ENCODE assay signal across 9 cellular contexts in the genomic region with DNA sequence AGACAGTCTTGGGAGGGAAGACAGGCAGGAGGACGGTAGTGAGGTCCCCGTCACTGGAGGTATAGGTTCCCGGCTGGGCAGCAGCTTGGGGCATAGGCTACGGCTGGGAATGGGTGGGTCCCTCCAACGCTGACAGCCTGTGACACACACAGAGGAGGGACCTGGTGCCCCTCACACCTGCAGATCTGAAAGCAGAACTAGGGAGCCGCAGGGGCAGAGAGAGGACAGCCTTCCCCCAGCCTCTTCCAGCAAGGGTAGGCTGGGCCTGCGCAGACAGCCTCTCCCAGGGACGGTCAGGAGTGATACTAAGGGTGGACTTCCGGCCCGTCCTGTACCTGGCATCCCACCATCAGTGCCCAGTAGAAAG. TPM values are rescaled to one million over a fixed set of nuclear protein-coding genes. Genes with fewer than 3 reads are reported as not detected.
DNase-seq lines count a peak whose midpoint lies in the region; ATAC-seq and TF ChIP-seq lines count a peak whose summit lies in the region.
"Had no signal": no experiment of that assay in that cellular context is flagged by ENCODE, and none has a peak within 500 bp of the region (broad histone marks: within the 10 kb centered on the region; RNA-seq: fewer than 3 reads in every experiment).

No MANE protein-coding gene starts in this region.

- CTCF ChIA-PET in CD4-positive, alpha-beta memory T cell (lab: Charles Lee; ENCODE audit: partially characterized antibody) = interaction anchor here (0.6 to 6.4 kb wide), 38 partner anchors 9 to 214 kb away, joined by 3 to 138 read pairs (median 6); partner anchors contain the start of gene ATP2A3
- CTCF ChIA-PET in IMR-90 (lab: Yijun Ruan, JAX) = interaction anchor here (0.6 to 2.2 kb wide), 22 partner anchors 9 to 674 kb away, joined by 3 to 12 read pairs (median 4); partner anchors contain the start of gene NCBP3
- CTCF ChIA-PET in activated naive CD4-positive, alpha-beta T cell treated with anti-CD3 and anti-CD28 coated beads for 36 hours (lab: Charles Lee) = interaction anchor here (0.6 to 4.6 kb wide), 37 partner anchors 8 to 568 kb away, joined by 3 to 46 read pairs (median 6); partner anchors contain the start of genes ATP2A3, CAMKK1 and NCBP3

- no peak overlapping the region for H3K18ac ChIP-seq in IMR-90 (ENCODE audit: low read depth, low read length)

- H4K5ac ChIP-seq in IMR-90 (ENCODE audit: low read depth, low read length) = no peak overlapping the region

- no TSS peak for BruUV-seq in IMR-90 (replicated peaks; lab: Mats Ljungman, UMichigan)

- H3K9me1 ChIP-seq in IMR-90 (ENCODE audit: insufficient read depth, low read length) = no peaks in the 10 kb centered on the region

- H3K56ac ChIP-seq in IMR-90 (ENCODE audit: extremely low read depth, insufficient read depth, low read length) = no peak overlapping the region

- H3K9ac ChIP-seq in IMR-90 (ENCODE audit: low read depth, low read length) = no peak overlapping the region

- no peak overlapping the region for H2AK5ac ChIP-seq in IMR-90 (ENCODE audit: low read depth, low read length)

- 0 out of 4 replicates have a peak overlapping the region, but pooled peaks of 1 of the 2 experiments have one; percentile 72 for H4K8ac ChIP-seq in IMR-90 (ENCODE audit: low read depth in 2 of 2, low read length in 2 of 2)

- no peaks in the 10 kb centered on the region for H4K20me1 ChIP-seq in IMR-90 (ENCODE audit: insufficient read depth, low read length)

- H3K4me2 ChIP-seq in IMR-90 (ENCODE audit: low read depth, low read length) = no peak overlapping the region

- no peak overlapping the region for H3K23ac ChIP-seq in IMR-90 (ENCODE audit: low read depth, low read length)

- no peaks in the 10 kb centered on the region for H3K27me3 Mint-ChIP-seq in CD4-positive, alpha-beta memory T cell
- no peaks in the 10 kb centered on the region for H3K27me3 Mint-ChIP-seq in chondrocyte (ENCODE audit: low read depth)
- H3K27me3 Mint-ChIP-seq in activated naive CD4-positive, alpha-beta T cell treated with anti-CD3 and anti-CD28 coated beads for 36 hours (ENCODE audit: low read depth) = no peaks in the 10 kb centered on the region

- no peak overlapping the region for H3K27ac ChIP-seq in CD4-positive, alpha-beta memory T cell (ENCODE audit: low read depth, low read length)
- no peak overlapping the region for H3K27ac ChIP-seq in IMR-90 (ENCODE audit: insufficient read depth, low read length)

- intact Hi-C loops in CD4-positive, alpha-beta memory T cell (cut with micrococcal nuclease) = loop anchor here (1.0 to 10.0 kb wide), 4 partner anchors 50 to 160 kb away; partner anchors contain the start of gene ATP2A3
- intact Hi-C loops in IMR-90 (cut with micrococcal nuclease) = loop anchor here (1.0 to 2.0 kb wide), 2 partner anchors 94 to 158 kb away; no protein-coding TSS in a partner anchor
- intact Hi-C loops in activated naive CD4-positive, alpha-beta T cell treated with anti-CD3 and anti-CD28 coated beads for 36 hours (cut with micrococcal nuclease) = loop anchor here (1.0 to 10.0 kb wide), 4 partner anchors 90 to 500 kb away; no protein-coding TSS in a partner anchor

- DNase-seq in CD4-positive, alpha-beta memory T cell = peak in 1 of 5 donors; percentile 25
- DNase-seq in IMR-90 = no peak
- no peak for DNase-seq in chondrocyte (ENCODE audit: low spot score)
- DNase-seq in NCI-H2029 treated with DMSO at 0.1 percent for 48 hours (lab: John Stamatoyannopoulos, UW) = no peak
- no peak for DNase-seq in COLO668 (lab: John Stamatoyannopoulos, UW; ENCODE audit: unreplicated experiment)
- no peak for DNase-seq in activated naive CD4-positive, alpha-beta T cell treated with anti-CD3 and anti-CD28 coated beads for 36 hours
- DNase-seq: cortex of kidney had no signal

- no peak for TF ChIP-seq POLR2A in IMR-90 (IDR thresholded peaks at IDR 0.05; ENCODE audit: low read depth, low read length)

- ATAC-seq in GM19455 (IDR thresholded peaks at IDR 0.05; ENCODE audit: unreplicated experiment) (peak; percentile 45), IMR-90 (ENCODE audit: low read depth) (no peak), esophagus mucosa (peak; percentile 36)

- WGBS in IMR-90 (ENCODE audit: extremely low coverage in 2 of 2, insufficient read length in 1 of 2), 2 experiments = 94% methylated on average over 5 of the region's 10 CpGs; no CpG with 5 or more reads in 1 of the 2 experiments

- peak overlapping the region in 6 of 7 donors; percentile 2 to 88 (median 80) for H3K27ac Mint-ChIP-seq in CD4-positive, alpha-beta memory T cell
- H3K27ac Mint-ChIP-seq in chondrocyte (ENCODE audit: unreplicated experiment) = no peak overlapping the region
- no peak overlapping the region for H3K27ac Mint-ChIP-seq in activated naive CD4-positive, alpha-beta T cell treated with anti-CD3 and anti-CD28 coated beads for 36 hours

- no peaks in the 10 kb centered on the region for H3K27me3 ChIP-seq in CD4-positive, alpha-beta memory T cell (ENCODE audit: insufficient read depth, low read length)
- no peaks in the 10 kb centered on the region for H3K27me3 ChIP-seq in IMR-90 (ENCODE audit: control insufficient read depth, insufficient read depth, low read length)

- TF ChIP-seq RAD21 in IMR-90 (IDR thresholded peaks at IDR 0.05; ENCODE audit: low read length) = no peak

- no peak for TF ChIP-seq CTCF in IMR-90 (conservative IDR thresholded peaks at IDR 0.05; ENCODE audit: low read depth, low read length)
- no peak for TF ChIP-seq CTCF in chondrocyte (IDR thresholded peaks at IDR 0.05)

- H2AK9ac ChIP-seq in IMR-90 (replicated peaks; ENCODE audit: low read depth, low read length, poor library complexity) = peak overlapping the region; percentile 91

- no peaks in the 10 kb centered on the region for H3K36me3 Mint-ChIP-seq in CD4-positive, alpha-beta memory T cell
- no peaks in the 10 kb centered on the region for H3K36me3 Mint-ChIP-seq in chondrocyte (ENCODE audit: low read depth)
- no peaks in the 10 kb centered on the region for H3K36me3 Mint-ChIP-seq in activated naive CD4-positive, alpha-beta T cell treated with anti-CD3 and anti-CD28 coated beads for 36 hours (ENCODE audit: low read depth)

- H3K9me3 Mint-ChIP-seq in CD4-positive, alpha-beta memory T cell = no peaks in the 10 kb centered on the region
- no peaks in the 10 kb centered on the region for H3K9me3 Mint-ChIP-seq in chondrocyte (ENCODE audit: low read depth)
- H3K9me3 Mint-ChIP-seq in activated naive CD4-positive, alpha-beta T cell treated with anti-CD3 and anti-CD28 coated beads for 36 hours = no peaks in the 10 kb centered on the region

- in situ Hi-C loops in IMR-90 (cut with MboI; ENCODE audit: low sequenced_read_pairs) = loop anchor here (5.0 kb wide), 1 partner anchor 93 kb away; no protein-coding TSS in a partner anchor

- no peak overlapping the region; the same call in 1 of the 2 replicates for H2BK20ac ChIP-seq in IMR-90 (ENCODE audit: low read depth, low read length)

- H3K4ac ChIP-seq in IMR-90 (ENCODE audit: low read depth, low read length) = no peak overlapping the region

- H2BK15ac ChIP-seq in IMR-90 (ENCODE audit: low read depth, low read length) = 0 out of 3 replicates have a peak overlapping the region, but pooled peaks have one; percentile 7

- no peak overlapping the region for H2BK5ac ChIP-seq in IMR-90 (ENCODE audit: low read depth, low read length, poor library complexity, severe bottlenecking)

- H3K9me3 ChIP-seq in CD4-positive, alpha-beta memory T cell (ENCODE audit: control insufficient read depth in 1 of 2, low read length in 2 of 2) = no peaks in the 10 kb centered on the region
- H3K9me3 ChIP-seq in IMR-90 (ENCODE audit: control insufficient read depth, insufficient read depth, low read length) = no peaks in the 10 kb centered on the region

- no peaks in the 10 kb centered on the region for H3K36me3 ChIP-seq in CD4-positive, alpha-beta memory T cell (ENCODE audit: insufficient read depth, low read length)
- H3K36me3 ChIP-seq in IMR-90 (ENCODE audit: control insufficient read depth, insufficient read depth, low read length) = no peaks in the 10 kb centered on the region

- 0 out of 2 replicates have a peak overlapping the region, but pooled peaks have one; percentile 13 for H3K14ac ChIP-seq in IMR-90 (replicated peaks; ENCODE audit: low read depth, low read length)

- no peak overlapping the region for H4K91ac ChIP-seq in IMR-90 (ENCODE audit: insufficient read depth, low read depth, low read length)

- H3K4me3 ChIP-seq in CD4-positive, alpha-beta memory T cell (ENCODE audit: low read length in 2 of 2) = no peak overlapping the region
- no peak overlapping the region for H3K4me3 ChIP-seq in IMR-90 (ENCODE audit: insufficient read depth, low read depth, low read length)

- dilution Hi-C loops in IMR-90 (cut with HindIII; ENCODE audit: low sequenced_read_pairs, unreplicated experiment) = no loop called here

- peak overlapping the region in 1 of 8 donors; percentile 40 for H3K4me3 Mint-ChIP-seq in CD4-positive, alpha-beta memory T cell
- no peak overlapping the region for H3K4me3 Mint-ChIP-seq in chondrocyte (ENCODE audit: unreplicated experiment)
- no peak overlapping the region for H3K4me3 Mint-ChIP-seq in activated naive CD4-positive, alpha-beta T cell treated with anti-CD3 and anti-CD28 coated beads for 36 hours

- H2AFZ ChIP-seq in IMR-90 (replicated peaks; ENCODE audit: low read length, poor library complexity) = peak overlapping the region; percentile 85

- H3K4me1 Mint-ChIP-seq in CD4-positive, alpha-beta memory T cell = peaks cover 15 to 62% (median 40%) of the 10 kb centered on the region in 4 donors
- no peaks in the 10 kb centered on the region for H3K4me1 Mint-ChIP-seq in chondrocyte (ENCODE audit: low read depth)
- peaks cover 50% of the 10 kb centered on the region for H3K4me1 Mint-ChIP-seq in activated naive CD4-positive, alpha-beta T cell treated with anti-CD3 and anti-CD28 coated beads for 36 hours (ENCODE audit: low read depth)

- H3K79me1 ChIP-seq in IMR-90 (ENCODE audit: low read depth in 1 of 2, low read length in 2 of 2) = no peaks in the 10 kb centered on the region

- H3K4me1 ChIP-seq in CD4-positive, alpha-beta memory T cell (ENCODE audit: insufficient read depth, low read length) = peaks cover 46% of the 10 kb centered on the region
- H3K4me1 ChIP-seq in IMR-90 (ENCODE audit: control insufficient read depth, insufficient read depth, low read length) = peaks cover 5% of the 10 kb centered on the region; the same call in 1 of the 2 replicates

- H2BK120ac ChIP-seq in IMR-90 (ENCODE audit: low read depth, low read length) = no peak overlapping the region

- POLR2A ChIA-PET in CD4-positive, alpha-beta memory T cell (lab: Charles Lee; ENCODE audit: partially characterized antibody) = interaction anchor here (0.6 to 3.7 kb wide), 5 partner anchors 50 to 1837 kb away, joined by 3 to 22 read pairs (median 4); partner anchors contain the start of gene ATP2A3
- POLR2A ChIA-PET in IMR-90 (lab: Charles Lee; ENCODE audit: unreplicated experiment) = no interaction called here

RNA-seq across cellular contexts. Expression of gene P2RX1, which starts 2.0 kb away (rescaled TPM):
- not detected for total RNA-seq in CD4-positive, alpha-beta memory T cell
- not detected for polyA plus RNA-seq in CD4-positive, alpha-beta memory T cell
- total RNA-seq in IMR-90 (2012; rRNA removed) = not detected in 2 replicates
- not detected in 2 replicates for polyA plus RNA-seq in IMR-90 (2012; rRNA removed)
- not detected in 2 replicates for polyA plus RNA-seq in IMR-90 (2012; cell fraction: cytosol; rRNA removed)
- polyA plus RNA-seq in IMR-90 (2012; cell fraction: nucleus; rRNA removed; ENCODE audit: low replicate concordance) = 0.09 and 0.10 TPM in 2 replicates
- 0.68 TPM for total RNA-seq in esophagus mucosa
- not detected in 3 replicates for total RNA-seq in chondrocyte
- under 1 TPM; 0.10 to 0.17 TPM for total RNA-seq in activated naive CD4-positive, alpha-beta T cell treated with anti-CD3 and anti-CD28 coated beads for 36 hours

RNA-seq across cellular contexts. Expression of gene CAMKK1, which starts 21.4 kb away (rescaled TPM):
- total RNA-seq in CD4-positive, alpha-beta memory T cell = 1 to 10 TPM; 3.5 TPM
- 1 to 10 TPM in 1 of 2 donors, under 1 TPM in 1; 0.18 to 2.6 TPM for polyA plus RNA-seq in CD4-positive, alpha-beta memory T cell
- 4.1 and 4.2 TPM in 2 replicates for total RNA-seq in IMR-90 (2012; rRNA removed)
- polyA plus RNA-seq in IMR-90 (2012; rRNA removed) = 7.7 and 8.2 TPM in 2 replicates
- 4.6 and 6.1 TPM in 2 replicates for polyA plus RNA-seq in IMR-90 (2012; cell fraction: cytosol; rRNA removed)
- 18.8 and 32.0 TPM in 2 replicates for polyA plus RNA-seq in IMR-90 (2012; cell fraction: nucleus; rRNA removed; ENCODE audit: low replicate concordance)
- total RNA-seq in esophagus mucosa = 4.2 TPM
- total RNA-seq in chondrocyte = 5.0 to 8.0 TPM (median 5.1 TPM) in 3 replicates
- total RNA-seq in activated naive CD4-positive, alpha-beta T cell treated with anti-CD3 and anti-CD28 coated beads for 36 hours = 1 to 10 TPM; 2.4 to 2.7 TPM

RNA-seq across cellular contexts. Expression of gene ATP2A3, which starts 49.9 kb away (rescaled TPM):
- total RNA-seq in CD4-positive, alpha-beta memory T cell = 100 to 1,000 TPM; 157 to 177 TPM
- polyA plus RNA-seq in CD4-positive, alpha-beta memory T cell = 10 to 100 TPM; 34.4 to 89.0 TPM
- total RNA-seq in IMR-90 (2012; rRNA removed) (0.18 and 0.28 TPM in 2 replicates), esophagus mucosa (4.7 TPM), chondrocyte (0.53 to 1.7 TPM (median 1.5 TPM) in 3 replicates)
- 0.63 and 0.76 TPM in 2 replicates for polyA plus RNA-seq in IMR-90 (2012; rRNA removed)
- 0.56 and 1.3 TPM in 2 replicates for polyA plus RNA-seq in IMR-90 (2012; cell fraction: cytosol; rRNA removed)
- 2.3 and 3.6 TPM in 2 replicates for polyA plus RNA-seq in IMR-90 (2012; cell fraction: nucleus; rRNA removed; ENCODE audit: low replicate concordance)
- 10 to 100 TPM; 75.5 to 76.4 TPM for total RNA-seq in activated naive CD4-positive, alpha-beta T cell treated with anti-CD3 and anti-CD28 coated beads for 36 hours

Comparison
In these comparisons a context has a peak if more than half of its experiments do, and no peak if none do; other contexts are left out.
1. H3K27ac Mint-ChIP-seq: peak in CD4-positive, alpha-beta memory T cell (6 of 7); none in chondrocyte (single experiment) and activated naive CD4-positive, alpha-beta T cell treated with anti-CD3 and anti-CD28 coated beads for 36 hours (single experiment).
2. RNA of gene ATP2A3, which starts 49.9 kb away (total RNA-seq): 157 to 177 TPM in CD4-positive, alpha-beta memory T cell and 75.5 to 76.4 TPM in activated naive CD4-positive, alpha-beta T cell treated with anti-CD3 and anti-CD28 coated beads for 36 hours; 4.7 TPM in esophagus mucosa (single experiment), 0.53 to 1.7 TPM in chondrocyte and 0.18 to 0.28 TPM in IMR-90; every median in the first group is over 10 times any median in the second.